17 cellular contexts compared by ENCODE assay signal in the genomic region with DNA sequence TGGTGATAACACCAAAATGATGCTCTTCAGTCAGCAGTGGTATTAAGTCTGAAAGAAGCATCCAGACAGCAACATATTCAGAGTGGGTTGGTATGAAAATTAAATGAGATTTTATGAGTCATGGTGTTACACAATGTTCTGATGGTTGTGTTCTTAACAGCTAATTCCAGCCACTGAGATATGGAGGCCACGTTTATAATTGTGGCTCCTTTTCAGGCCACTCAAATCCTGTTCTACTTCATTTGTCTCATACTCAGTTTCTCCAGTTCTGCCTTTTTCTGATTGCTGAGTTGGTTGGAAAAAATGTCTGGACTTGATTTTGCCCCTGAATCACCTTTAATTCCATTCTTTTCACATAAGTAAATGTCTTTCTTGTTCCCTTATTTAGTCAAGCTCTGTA.
DNase-seq lines count a peak whose midpoint lies in the region; TF ChIP-seq lines count a peak whose summit lies in the region.
"Had no signal": no experiment of that assay in that cellular context is flagged by ENCODE, and none has a peak within 500 bp of the region (broad histone marks: within the 10 kb centered on the region; RNA-seq: fewer than 3 reads in every experiment).

No MANE protein-coding gene starts in this region.

- no peak overlapping the region for H3K4me3 ChIP-seq in SK-N-SH (ENCODE audit: low read depth in 2 of 2, low read length in 1 of 2)
- H3K4me3 ChIP-seq in retinal pigment epithelial cell (ENCODE audit: low read length), result no peak overlapping the region
- H3K4me3 ChIP-seq: SJSA1 had no signal

- no peaks in the 10 kb centered on the region for H4K20me1 ChIP-seq in SK-N-SH (ENCODE audit: insufficient read depth)

- CTCF ChIA-PET in SK-N-SH (lab: Yijun Ruan, JAX), result interaction anchor here (0.7 kb wide), 1 partner anchor 1312 kb away, joined by 4 read pairs; no protein-coding TSS in a partner anchor

- peaks cover 0 to 30% of the 10 kb centered on the region in 2 experiments; a peak in 2 of 4 replicates for H3K4me1 ChIP-seq in SK-N-SH (ENCODE audit: control insufficient read depth in 1 of 2, insufficient read depth in 2 of 2, low read depth in 1 of 2, low read length in 1 of 2)
- H3K4me1 ChIP-seq: parathyroid adenoma, SJSA1 had no signal

- no peaks in the 10 kb centered on the region for H3K9me3 ChIP-seq in SK-N-SH
- H3K9me3 ChIP-seq: SJSA1 had no signal

- H3K4me2 ChIP-seq in SK-N-SH, result no peak overlapping the region

- no peaks in the 10 kb centered on the region for H3K27me3 ChIP-seq in SK-N-SH (ENCODE audit: insufficient read depth)
- H3K27me3 ChIP-seq: SJSA1 had no signal

- no peaks in the 10 kb centered on the region for H3K79me2 ChIP-seq in SK-N-SH (ENCODE audit: insufficient read depth)
- H3K79me2 ChIP-seq: parathyroid adenoma had no signal

- no peaks in the 10 kb centered on the region for H3K36me3 ChIP-seq in SK-N-SH (replicated peaks in 1 of 2; ENCODE audit: control insufficient read depth in 1 of 2, insufficient read depth in 2 of 2, low read length in 1 of 2)
- H3K36me3 ChIP-seq: SJSA1 had no signal

- H3K9ac ChIP-seq in SK-N-SH, result no peak overlapping the region
- H3K9ac ChIP-seq: parathyroid adenoma had no signal

- TF ChIP-seq RAD21 in SK-N-SH (IDR thresholded peaks at IDR 0.05; ENCODE audit: low read length), result no peak

- POLR2A ChIA-PET in SK-N-SH (lab: Yijun Ruan, JAX), result no interaction called here

- peak overlapping the region in 1 of 2 experiments; percentile 73; a peak in 3 of 4 replicates for H3K27ac ChIP-seq in SK-N-SH (ENCODE audit: low read depth in 2 of 2, low read length in 1 of 2)
- H3K27ac ChIP-seq: parathyroid adenoma, SJSA1 had no signal

- DNase-seq in EL, result peak; percentile 63
- DNase-seq in SK-N-SH, result no peak
- peak; percentile 69 for DNase-seq in fibroblast of peridontal ligament (ENCODE audit: extremely low read depth)
- DNase-seq in retinal pigment epithelial cell (ENCODE audit: low read depth), result peak; percentile 73
- no peak for DNase-seq in activated CD4-positive, alpha-beta T cell treated with anti-CD3 and anti-CD28 coated beads for 1 hour
- DNase-seq in NCI-H345 (lab: John Stamatoyannopoulos, UW), result no peak
- DNase-seq in DMS53 treated with DMSO at 0.1 percent for 48 hours (lab: John Stamatoyannopoulos, UW; ENCODE audit: unreplicated experiment), result no peak
- DNase-seq in cerebellum (ENCODE audit: low spot score), result no peak
- DNase-seq: activated naive CD8-positive, alpha-beta T cell treated with anti-CD3 and anti-CD28 coated beads, Interleukin-2, amount 50 U/mL, for 24 hours; CD4-positive, CD25-positive, alpha-beta regulatory T cell; effector memory CD8-positive, alpha-beta T cell; mesendoderm; NCI-H748 treated with DMSO at 0.1 percent for 48 hours; stimulated activated CD4-positive, alpha-beta T cell treated with anti-CD3 and anti-CD28 coated beads, Interleukin-1b, Interleukin-23, amount 100 ng/mL, for 48 hours; stimulated activated naive B cell treated with anti-CD40 and anti-IgM and Interleukin-4, amounts not matched to agents 10 μg/mL and 1 μg/mL and 100 μg/mL, for 72 hours had no signal

- WGBS in SK-N-SH (ENCODE audit: low lambda C conversion rate), result 0% methylated on average over 1 of the region's 1 CpG

- TF ChIP-seq EP300 in SK-N-SH (IDR thresholded peaks at IDR 0.05; ENCODE audit: borderline replicate concordance in 1 of 2, low read depth in 1 of 2, low read length in 1 of 2), result peak in 1 of 2 experiments; percentile 67; a peak in 1 of 4 replicates

- H3K9me2 ChIP-seq in SK-N-SH, result no peaks in the 10 kb centered on the region

- peak overlapping the region; percentile 7; the same call in 1 of the 2 replicates for H2AFZ ChIP-seq in SK-N-SH (ENCODE audit: low read depth)
- H2AFZ ChIP-seq: parathyroid adenoma had no signal

- peaks cover 44% of the 10 kb centered on the region for H3F3A ChIP-seq in SK-N-SH (replicated peaks; ENCODE audit: insufficient read depth)

- TF ChIP-seq CTCF in SK-N-SH (IDR thresholded peaks at IDR 0.05), result no peak
- no peak for TF ChIP-seq CTCF in retinal pigment epithelial cell (conservative IDR thresholded peaks at IDR 0.05; ENCODE audit: low read depth, low read length)

TF ChIP-seq in SK-N-SH, 30 proteins besides CTCF, POLR2A, EP300 and RAD21 (continues in another document):
- no peak for TF ChIP-seq ELF1 (IDR thresholded peaks at IDR 0.05)
- TF ChIP-seq RFX5 (IDR thresholded peaks at IDR 0.05; ENCODE audit: low read length), result no peak
- TF ChIP-seq, protein P1, sequence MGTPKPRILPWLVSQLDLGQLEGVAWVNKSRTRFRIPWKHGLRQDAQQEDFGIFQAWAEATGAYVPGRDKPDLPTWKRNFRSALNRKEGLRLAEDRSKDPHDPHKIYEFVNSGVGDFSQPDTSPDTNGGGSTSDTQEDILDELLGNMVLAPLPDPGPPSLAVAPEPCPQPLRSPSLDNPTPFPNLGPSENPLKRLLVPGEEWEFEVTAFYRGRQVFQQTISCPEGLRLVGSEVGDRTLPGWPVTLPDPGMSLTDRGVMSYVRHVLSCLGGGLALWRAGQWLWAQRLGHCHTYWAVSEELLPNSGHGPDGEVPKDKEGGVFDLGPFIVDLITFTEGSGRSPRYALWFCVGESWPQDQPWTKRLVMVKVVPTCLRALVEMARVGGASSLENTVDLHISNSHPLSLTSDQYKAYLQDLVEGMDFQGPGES (IDR thresholded peaks at IDR 0.05; ENCODE audit: low read depth, low read length), result no peak
- no peak for TF ChIP-seq NRF1 (IDR thresholded peaks at IDR 0.05; ENCODE audit: low read depth, low read length)
- no peak; the same call in 1 of the 2 replicates for TF ChIP-seq TEAD4 (IDR thresholded peaks at IDR 0.05; ENCODE audit: borderline replicate concordance, insufficient read depth)
- no peak for TF ChIP-seq SMC3 (IDR thresholded peaks at IDR 0.05; ENCODE audit: low read depth, low read length)
- no peak for TF ChIP-seq MEF2A (IDR thresholded peaks at IDR 0.05; ENCODE audit: borderline replicate concordance, low read depth)
- TF ChIP-seq MXI1 (IDR thresholded peaks at IDR 0.05; ENCODE audit: low read depth, low read length), result no peak
- TF ChIP-seq GATA2 (CRISPR knock-in tag; IDR thresholded peaks at IDR 0.05), result no peak
- TF ChIP-seq TAF1 (IDR thresholded peaks at IDR 0.05; ENCODE audit: borderline replicate concordance, low read depth, low read length), result no peak
- TF ChIP-seq RXRA (IDR thresholded peaks at IDR 0.05; ENCODE audit: borderline replicate concordance, low read depth), result peak; percentile 31; the same call in 1 of the 2 replicates
- peak; percentile 37; the same call in 1 of the 2 replicates for TF ChIP-seq JUND (IDR thresholded peaks at IDR 0.05)
- TF ChIP-seq FOXJ3 (CRISPR knock-in tag; IDR thresholded peaks at IDR 0.05), result no peak
- TF ChIP-seq, protein P2, sequence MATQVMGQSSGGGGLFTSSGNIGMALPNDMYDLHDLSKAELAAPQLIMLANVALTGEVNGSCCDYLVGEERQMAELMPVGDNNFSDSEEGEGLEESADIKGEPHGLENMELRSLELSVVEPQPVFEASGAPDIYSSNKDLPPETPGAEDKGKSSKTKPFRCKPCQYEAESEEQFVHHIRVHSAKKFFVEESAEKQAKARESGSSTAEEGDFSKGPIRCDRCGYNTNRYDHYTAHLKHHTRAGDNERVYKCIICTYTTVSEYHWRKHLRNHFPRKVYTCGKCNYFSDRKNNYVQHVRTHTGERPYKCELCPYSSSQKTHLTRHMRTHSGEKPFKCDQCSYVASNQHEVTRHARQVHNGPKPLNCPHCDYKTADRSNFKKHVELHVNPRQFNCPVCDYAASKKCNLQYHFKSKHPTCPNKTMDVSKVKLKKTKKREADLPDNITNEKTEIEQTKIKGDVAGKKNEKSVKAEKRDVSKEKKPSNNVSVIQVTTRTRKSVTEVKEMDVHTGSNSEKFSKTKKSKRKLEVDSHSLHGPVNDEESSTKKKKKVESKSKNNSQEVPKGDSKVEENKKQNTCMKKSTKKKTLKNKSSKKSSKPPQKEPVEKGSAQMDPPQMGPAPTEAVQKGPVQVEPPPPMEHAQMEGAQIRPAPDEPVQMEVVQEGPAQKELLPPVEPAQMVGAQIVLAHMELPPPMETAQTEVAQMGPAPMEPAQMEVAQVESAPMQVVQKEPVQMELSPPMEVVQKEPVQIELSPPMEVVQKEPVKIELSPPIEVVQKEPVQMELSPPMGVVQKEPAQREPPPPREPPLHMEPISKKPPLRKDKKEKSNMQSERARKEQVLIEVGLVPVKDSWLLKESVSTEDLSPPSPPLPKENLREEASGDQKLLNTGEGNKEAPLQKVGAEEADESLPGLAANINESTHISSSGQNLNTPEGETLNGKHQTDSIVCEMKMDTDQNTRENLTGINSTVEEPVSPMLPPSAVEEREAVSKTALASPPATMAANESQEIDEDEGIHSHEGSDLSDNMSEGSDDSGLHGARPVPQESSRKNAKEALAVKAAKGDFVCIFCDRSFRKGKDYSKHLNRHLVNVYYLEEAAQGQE (IDR thresholded peaks at IDR 0.05; ENCODE audit: low read depth, low read length), result no peak
- TF ChIP-seq, protein P3, sequence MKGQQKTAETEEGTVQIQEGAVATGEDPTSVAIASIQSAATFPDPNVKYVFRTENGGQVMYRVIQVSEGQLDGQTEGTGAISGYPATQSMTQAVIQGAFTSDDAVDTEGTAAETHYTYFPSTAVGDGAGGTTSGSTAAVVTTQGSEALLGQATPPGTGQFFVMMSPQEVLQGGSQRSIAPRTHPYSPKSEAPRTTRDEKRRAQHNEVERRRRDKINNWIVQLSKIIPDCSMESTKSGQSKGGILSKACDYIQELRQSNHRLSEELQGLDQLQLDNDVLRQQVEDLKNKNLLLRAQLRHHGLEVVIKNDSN (IDR thresholded peaks at IDR 0.05; ENCODE audit: borderline replicate concordance, low read depth), result no peak
- TF ChIP-seq, protein P4, sequence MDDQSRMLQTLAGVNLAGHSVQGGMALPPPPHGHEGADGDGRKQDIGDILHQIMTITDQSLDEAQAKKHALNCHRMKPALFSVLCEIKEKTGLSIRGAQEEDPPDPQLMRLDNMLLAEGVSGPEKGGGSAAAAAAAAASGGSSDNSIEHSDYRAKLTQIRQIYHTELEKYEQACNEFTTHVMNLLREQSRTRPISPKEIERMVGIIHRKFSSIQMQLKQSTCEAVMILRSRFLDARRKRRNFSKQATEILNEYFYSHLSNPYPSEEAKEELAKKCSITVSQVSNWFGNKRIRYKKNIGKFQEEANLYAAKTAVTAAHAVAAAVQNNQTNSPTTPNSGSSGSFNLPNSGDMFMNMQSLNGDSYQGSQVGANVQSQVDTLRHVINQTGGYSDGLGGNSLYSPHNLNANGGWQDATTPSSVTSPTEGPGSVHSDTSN (IDR thresholded peaks at IDR 0.05), result peak; percentile 39
- TF ChIP-seq FOXM1 (IDR thresholded peaks at IDR 0.05; ENCODE audit: low read depth), result 0 out of 2 replicates have a peak, but pooled peaks have one; percentile 54
- peak; percentile 31; the same call in 1 of the 2 replicates for TF ChIP-seq TCF12 (IDR thresholded peaks at IDR 0.05)

Comparison
In these comparisons a context has a peak if more than half of its experiments do, and no peak if none do; other contexts are left out.
1. DNase-seq: peak in EL (single experiment), fibroblast of peridontal ligament (single experiment) and retinal pigment epithelial cell (single experiment); none in SK-N-SH (single experiment), activated CD4-positive, alpha-beta T cell treated with anti-CD3 and anti-CD28 coated beads for 1 hour (single experiment), NCI-H345 (single experiment), DMS53 treated with DMSO at 0.1 percent for 48 hours (single experiment) and cerebellum (single experiment).